14 cellular contexts compared by ENCODE assay signal in the genomic region with DNA sequence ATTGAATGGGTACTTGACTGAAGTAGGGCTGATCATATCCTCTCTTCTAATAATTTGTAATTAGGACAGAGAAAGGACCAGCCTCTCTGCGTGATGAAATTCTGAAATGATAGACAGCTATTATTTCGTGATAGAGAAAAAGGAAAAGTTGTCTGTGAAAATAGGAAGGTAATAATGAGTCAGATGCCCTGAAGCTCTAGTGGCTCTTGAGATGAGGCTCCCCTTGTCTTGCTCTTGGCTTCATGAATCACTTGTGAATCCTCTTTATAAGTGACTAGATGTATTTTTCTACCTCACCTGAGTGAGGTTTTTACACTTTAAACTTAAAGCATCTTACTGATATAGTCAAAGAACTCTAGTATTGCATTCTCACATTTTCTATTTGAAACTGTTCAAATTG.
A peak's percentile ranks its signal among the peaks of the same experiment; 100 is the strongest.
DNase-seq lines count a peak whose midpoint lies in the region; ATAC-seq and TF ChIP-seq lines count a peak whose summit lies in the region.
"Had no signal": no experiment of that assay in that cellular context is flagged by ENCODE, and none has a peak within 500 bp of the region (broad histone marks: within the 10 kb centered on the region; RNA-seq: fewer than 3 reads in every experiment).

No MANE protein-coding gene starts in this region.

- CTCF ChIA-PET in activated CD4-positive, alpha-beta memory T cell treated with anti-CD3 and anti-CD28 coated beads for 36 hours (lab: Charles Lee) = no interaction called here
- CTCF ChIA-PET in WTC11 (lab: Charles Lee) = no interaction called here

- ATAC-seq in WTC11 = no peak

- intact Hi-C loops in activated CD4-positive, alpha-beta memory T cell treated with anti-CD3 and anti-CD28 coated beads for 36 hours (cut with micrococcal nuclease) = no loop called here

- no peak overlapping the region for H3K9ac ChIP-seq in endodermal cell (ENCODE audit: extremely low read depth, low read length, poor library complexity, severe bottlenecking)

- peaks cover 14% of the 10 kb centered on the region for H3K9me3 ChIP-seq in endodermal cell (ENCODE audit: control insufficient read depth, low read length)

- WGBS in endodermal cell (ENCODE audit: insufficient coverage in 1 of 2, insufficient read length in 1 of 2), 2 experiments = 82 to 83% methylated on average over 2 of the region's 2 CpGs

- H3K27ac ChIP-seq in endodermal cell (ENCODE audit: low read depth, low read length) = no peak overlapping the region

- H3K27me3 Mint-ChIP-seq in endodermal cell (ENCODE audit: insufficient read depth) = no peaks in the 10 kb centered on the region
- no peaks in the 10 kb centered on the region for H3K27me3 Mint-ChIP-seq in activated CD4-positive, alpha-beta memory T cell treated with anti-CD3 and anti-CD28 coated beads for 36 hours
- no peaks in the 10 kb centered on the region for H3K27me3 Mint-ChIP-seq in WTC11 (ENCODE audit: low read depth)
- H3K27me3 Mint-ChIP-seq: B cell; CD4-positive, alpha-beta memory T cell had no signal

- H3K9me3 Mint-ChIP-seq in endodermal cell = peaks cover 12% of the 10 kb centered on the region
- H3K9me3 Mint-ChIP-seq in activated CD4-positive, alpha-beta memory T cell treated with anti-CD3 and anti-CD28 coated beads for 36 hours = peaks cover 2% of the 10 kb centered on the region
- peaks cover 12% of the 10 kb centered on the region for H3K9me3 Mint-ChIP-seq in WTC11
- H3K9me3 Mint-ChIP-seq: T-helper 1 cell treated with Interleukin-12 subunit alpha and Interleukin-12 subunit beta and Interleukin-4 antibody, amounts not matched to agents 30 μg/mL and 1 μg/mL, for 36 hours had no signal

- DNase-seq in DMS53 treated with DMSO at 0.1 percent for 48 hours (lab: John Stamatoyannopoulos, UW; ENCODE audit: unreplicated experiment) (peak; percentile 49), NCI-H1105 treated with DMSO at 0.1 percent for 48 hours (lab: John Stamatoyannopoulos, UW) (peak; percentile 77), NCI-H524 treated with DMSO at 0.1 percent for 48 hours (lab: John Stamatoyannopoulos, UW) (peak; percentile 78), endodermal cell (no peak), NCI-H446 treated with DMSO at 0.1 percent for 48 hours (lab: John Stamatoyannopoulos, UW) (no peak), WTC11 (ENCODE audit: low spot score) (no peak)
- no peak for DNase-seq in activated CD4-positive, alpha-beta memory T cell treated with anti-CD3 and anti-CD28 coated beads for 36 hours
- DNase-seq: CD4-positive, alpha-beta memory T cell; KBM-7; NCI-H1048; NCI-H2081; Right ventricle myocardium superior had no signal

- H3K4me3 Mint-ChIP-seq in endodermal cell (no peak overlapping the region), WTC11 (no peak overlapping the region)
- H3K4me3 Mint-ChIP-seq in activated CD4-positive, alpha-beta memory T cell treated with anti-CD3 and anti-CD28 coated beads for 36 hours = no peak overlapping the region
- H3K4me3 Mint-ChIP-seq: B cell; CD4-positive, alpha-beta memory T cell; T-helper 1 cell treated with Interleukin-12 subunit alpha and Interleukin-12 subunit beta and Interleukin-4 antibody, amounts not matched to agents 30 μg/mL and 1 μg/mL, for 36 hours had no signal

- H3K4me1 Mint-ChIP-seq in endodermal cell = peaks cover 24% of the 10 kb centered on the region
- no peaks in the 10 kb centered on the region for H3K4me1 Mint-ChIP-seq in activated CD4-positive, alpha-beta memory T cell treated with anti-CD3 and anti-CD28 coated beads for 36 hours (ENCODE audit: low read depth)
- peaks cover 10% of the 10 kb centered on the region; the same call in 1 of the 2 replicates for H3K4me1 Mint-ChIP-seq in WTC11
- H3K4me1 Mint-ChIP-seq: B cell; CD4-positive, alpha-beta memory T cell had no signal

- POLR2A ChIA-PET in activated CD4-positive, alpha-beta memory T cell treated with anti-CD3 and anti-CD28 coated beads for 36 hours (lab: Charles Lee) = no interaction called here
- POLR2A ChIA-PET in WTC11 (lab: Charles Lee) = no interaction called here

- H3K27ac Mint-ChIP-seq in endodermal cell = no peak overlapping the region
- no peak overlapping the region for H3K27ac Mint-ChIP-seq in activated CD4-positive, alpha-beta memory T cell treated with anti-CD3 and anti-CD28 coated beads for 36 hours
- H3K27ac Mint-ChIP-seq in WTC11 = no peak overlapping the region
- H3K27ac Mint-ChIP-seq: B cell; CD4-positive, alpha-beta memory T cell; T-helper 1 cell treated with Interleukin-12 subunit alpha and Interleukin-12 subunit beta and Interleukin-4 antibody, amounts not matched to agents 30 μg/mL and 1 μg/mL, for 36 hours had no signal

- no peaks in the 10 kb centered on the region for H3K27me3 ChIP-seq in endodermal cell (ENCODE audit: control insufficient read depth, insufficient read depth, low read length, poor library complexity, severe bottlenecking)

- H3K36me3 Mint-ChIP-seq in endodermal cell (ENCODE audit: low read depth) (peaks cover 3% of the 10 kb centered on the region), WTC11 (no peaks in the 10 kb centered on the region)
- no peaks in the 10 kb centered on the region for H3K36me3 Mint-ChIP-seq in activated CD4-positive, alpha-beta memory T cell treated with anti-CD3 and anti-CD28 coated beads for 36 hours
- H3K36me3 Mint-ChIP-seq: CD4-positive, alpha-beta memory T cell had no signal

- TF ChIP-seq CTCF in endodermal cell (conservative IDR thresholded peaks at IDR 0.05) (no peak), WTC11 (IDR thresholded peaks at IDR 0.05) (no peak)

- H3K4me3 ChIP-seq in endodermal cell (ENCODE audit: low read length) = peak overlapping the region; percentile 32

- H3K4me1 ChIP-seq in endodermal cell (ENCODE audit: control insufficient read depth, insufficient read depth, low read length) = peaks cover 4% of the 10 kb centered on the region

- no peaks in the 10 kb centered on the region for H3K36me3 ChIP-seq in endodermal cell (ENCODE audit: control insufficient read depth, insufficient read depth, low read length)

TF ChIP-seq in WTC11, 78 proteins besides CTCF, POLR2A, EP300 and RAD21:
- no peak for TF ChIP-seq RORB (CRISPR knock-in tag; IDR thresholded peaks at IDR 0.05)
- TF ChIP-seq ZNF423 (CRISPR knock-in tag; IDR thresholded peaks at IDR 0.05) = no peak
- TF ChIP-seq TCF7 (CRISPR knock-in tag; IDR thresholded peaks at IDR 0.05; ENCODE audit: low read depth) = no peak
- no peak for TF ChIP-seq IRF2 (CRISPR knock-in tag; IDR thresholded peaks at IDR 0.05; ENCODE audit: borderline replicate concordance, low read depth)

Comparison
In these comparisons a context has a peak if more than half of its experiments do, and no peak if none do; other contexts are left out.
1. DNase-seq: peak in DMS53 treated with DMSO at 0.1 percent for 48 hours (single experiment), NCI-H1105 treated with DMSO at 0.1 percent for 48 hours (single experiment) and NCI-H524 treated with DMSO at 0.1 percent for 48 hours (single experiment); none in endodermal cell (single experiment), NCI-H446 treated with DMSO at 0.1 percent for 48 hours (single experiment), activated CD4-positive, alpha-beta memory T cell treated with anti-CD3 and anti-CD28 coated beads for 36 hours (single experiment) and WTC11 (single experiment).